In the genomic region with DNA sequence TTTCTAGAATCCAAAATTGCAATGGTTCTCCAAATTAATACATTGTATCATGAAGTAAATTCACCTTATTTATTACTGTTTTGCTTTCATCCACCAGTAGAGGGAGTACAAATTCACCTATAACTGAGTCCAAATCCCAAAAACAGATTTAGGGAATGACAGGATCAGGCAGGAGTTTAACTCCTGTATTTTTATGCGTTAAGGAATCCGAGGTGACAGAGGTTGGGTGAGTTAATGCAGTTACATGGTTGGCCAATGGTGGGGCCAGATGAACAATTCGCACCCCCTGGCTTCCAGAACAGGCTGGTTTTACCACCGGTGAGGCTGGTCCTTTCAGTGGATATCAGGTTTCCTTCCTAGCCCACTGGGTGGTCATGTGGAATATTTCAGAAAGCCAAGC, we compare ENCODE assay signal across 8 cellular contexts.
DNase-seq lines count a peak whose midpoint lies in the region; ATAC-seq, FAIRE-seq and TF ChIP-seq lines count a peak whose summit lies in the region.

No MANE protein-coding gene starts in this region.

- H3K9me3 ChIP-seq in mucosa of descending colon, result no peaks in the 10 kb centered on the region

- peaks cover 2% of the 10 kb centered on the region for H3K4me1 ChIP-seq in mucosa of descending colon (ENCODE audit: low read depth)

- TF ChIP-seq CTCF in D721Med (IDR thresholded peaks at IDR 0.05; ENCODE audit: insufficient read depth, missing control alignments) (peak; percentile 74), cardiac fibroblast (IDR thresholded peaks at IDR 0.05; ENCODE audit: low read depth, low read length) (peak; percentile 58), mucosa of descending colon (IDR thresholded peaks at IDR 0.05) (no peak)

- peak; percentile 40 for ATAC-seq in mucosa of descending colon
- ATAC-seq in GM21390 (IDR thresholded peaks at IDR 0.05; ENCODE audit: unreplicated experiment), result no peak
- no peak for ATAC-seq in GM18502 (IDR thresholded peaks at IDR 0.05; ENCODE audit: poor library complexity, unreplicated experiment)
- no peak for ATAC-seq in HG03469 (IDR thresholded peaks at IDR 0.05; ENCODE audit: unreplicated experiment)

- no peaks in the 10 kb centered on the region for H3K36me3 ChIP-seq in mucosa of descending colon (ENCODE audit: low read depth)

- DNase-seq in D721Med (ENCODE audit: insufficient read length, low spot score) (no peak), LHCN-M2 (ENCODE audit: low read depth) (peak; percentile 44), cardiac fibroblast (ENCODE audit: low read depth in 2 of 2) (peak; percentile 62 to 70), mucosa of descending colon (no peak), cerebellar nuclear complex (lab: John Stamatoyannopoulos, UW) (no peak)

- intact Hi-C loops in mucosa of descending colon (cut with DNase I, micrococcal nuclease), result no loop called here

- FAIRE-seq in D721Med (lab: Jason Lieb, UNC), result no peak

- no peak overlapping the region for H3K4me3 ChIP-seq in cardiac fibroblast (replicated peaks in 1 of 2; ENCODE audit: low read depth in 2 of 2, low read length in 2 of 2)
- H3K4me3 ChIP-seq in mucosa of descending colon, result no peak overlapping the region

Comparison
In these comparisons a context has a peak if more than half of its experiments do, and no peak if none do; other contexts are left out.
1. DNase-seq: peak in LHCN-M2 (single experiment) and cardiac fibroblast (2 of 2); none in D721Med (single experiment), mucosa of descending colon (0 of 3) and cerebellar nuclear complex (0 of 2).